22 cellular contexts compared by ENCODE assay signal in genomic region chr5:157485340-157485739, GRCh38. TPM values are rescaled to one million over a fixed set of nuclear protein-coding genes. Genes with fewer than 3 reads are reported as not detected.
DNase-seq lines count a peak whose midpoint lies in the region; ATAC-seq and TF ChIP-seq lines count a peak whose summit lies in the region.
"Had no signal": no experiment of that assay in that cellular context is flagged by ENCODE, and none has a peak within 500 bp of the region (broad histone marks: within the 10 kb centered on the region; RNA-seq: fewer than 3 reads in every experiment).

No MANE protein-coding gene starts in this region.

- TF ChIP-seq EP300 in stomach (IDR thresholded peaks at IDR 0.05): no peak

- POLR2A ChIA-PET in activated CD8-positive, alpha-beta T cell treated with anti-CD3 and anti-CD28 coated beads, Interleukin-2, amount 10 ng/mL, durations not matched to agents 7 days and 5 days (lab: Charles Lee): no interaction called here
- POLR2A ChIA-PET in activated CD8-positive, alpha-beta T cell treated with anti-CD3 and anti-CD28 coated beads for 36 hours (lab: Charles Lee): interaction anchor here (1.4 kb wide), 1 partner anchor 11 kb away, joined by 4 read pairs; no protein-coding TSS in a partner anchor

- peak overlapping the region; percentile 16 for H3K27ac Mint-ChIP-seq in activated CD8-positive, alpha-beta T cell treated with anti-CD3 and anti-CD28 coated beads, Interleukin-2, amount 10 ng/mL, durations not matched to agents 7 days and 5 days
- H3K27ac Mint-ChIP-seq in activated CD8-positive, alpha-beta T cell treated with anti-CD3 and anti-CD28 coated beads for 36 hours: no peak overlapping the region
- H3K27ac Mint-ChIP-seq in HFFc6: peak overlapping the region; percentile 25; the same call in 1 of the 2 replicates
- H3K27ac Mint-ChIP-seq: nephron had no signal

- WGBS in stomach, 5 donors: 73 to 85% (median 83%) methylated on average over 2 of the region's 2 CpGs

- no peak overlapping the region for H3K4me3 ChIP-seq in dorsolateral prefrontal cortex
- no peak overlapping the region for H3K4me3 ChIP-seq in stomach
- H3K4me3 ChIP-seq: uterus had no signal

- no peak for TF ChIP-seq POLR2A in stomach (IDR thresholded peaks at IDR 0.05)

- no peaks in the 10 kb centered on the region for H3K27me3 Mint-ChIP-seq in activated CD8-positive, alpha-beta T cell treated with anti-CD3 and anti-CD28 coated beads, Interleukin-2, amount 10 ng/mL, durations not matched to agents 7 days and 5 days (ENCODE audit: low read depth)
- no peaks in the 10 kb centered on the region for H3K27me3 Mint-ChIP-seq in activated CD8-positive, alpha-beta T cell treated with anti-CD3 and anti-CD28 coated beads for 36 hours
- H3K27me3 Mint-ChIP-seq in HFFc6 (ENCODE audit: insufficient read depth): peaks cover 3% of the 10 kb centered on the region

- peaks cover 0 to 33% (median 12%) of the 10 kb centered on the region in 4 donors for H3K4me1 ChIP-seq in stomach
- H3K4me1 ChIP-seq: parathyroid adenoma, uterus had no signal

- intact Hi-C loops in activated CD8-positive, alpha-beta T cell treated with anti-CD3 and anti-CD28 coated beads for 36 hours (cut with micrococcal nuclease): no loop called here
- intact Hi-C loops in dorsolateral prefrontal cortex (cut with DNase I) (no loop called here), stomach (cut with DNase I; ENCODE audit: low total_unique reads) (no loop called here)

- H3K9me3 ChIP-seq in stomach: no peaks in the 10 kb centered on the region
- H3K9me3 ChIP-seq: uterus had no signal

- TF ChIP-seq CTCF in activated CD8-positive, alpha-beta T cell treated with anti-CD3 and anti-CD28 coated beads for 36 hours (IDR thresholded peaks at IDR 0.05): no peak
- no peak for TF ChIP-seq CTCF in HFFc6 (IDR thresholded peaks at IDR 0.05)
- TF ChIP-seq CTCF in dorsolateral prefrontal cortex (IDR thresholded peaks at IDR 0.05 in 54 of 56, conservative IDR thresholded peaks at IDR 0.05 in 2 of 56; ENCODE audit: low read depth in 1 of 56, partially characterized antibody in 56 of 56): no peak
- TF ChIP-seq CTCF in stomach (IDR thresholded peaks at IDR 0.05): no peak

- H3K36me3 ChIP-seq in stomach: peaks cover 19 to 95% (median 75%) of the 10 kb centered on the region in 4 donors
- H3K36me3 ChIP-seq: uterus had no signal

- no peaks in the 10 kb centered on the region for H3K9me3 Mint-ChIP-seq in activated CD8-positive, alpha-beta T cell treated with anti-CD3 and anti-CD28 coated beads, Interleukin-2, amount 10 ng/mL, durations not matched to agents 7 days and 5 days (ENCODE audit: insufficient read depth)
- no peaks in the 10 kb centered on the region for H3K9me3 Mint-ChIP-seq in activated CD8-positive, alpha-beta T cell treated with anti-CD3 and anti-CD28 coated beads for 36 hours
- no peaks in the 10 kb centered on the region for H3K9me3 Mint-ChIP-seq in HFFc6
- H3K9me3 Mint-ChIP-seq: CD8-positive, alpha-beta T cell had no signal

- no peak overlapping the region for H3K4me3 Mint-ChIP-seq in activated CD8-positive, alpha-beta T cell treated with anti-CD3 and anti-CD28 coated beads, Interleukin-2, amount 10 ng/mL, durations not matched to agents 7 days and 5 days
- H3K4me3 Mint-ChIP-seq in activated CD8-positive, alpha-beta T cell treated with anti-CD3 and anti-CD28 coated beads for 36 hours: no peak overlapping the region
- no peak overlapping the region for H3K4me3 Mint-ChIP-seq in HFFc6
- H3K4me3 Mint-ChIP-seq: CD8-positive, alpha-beta T cell; nephron had no signal

- H3K27me3 ChIP-seq in dorsolateral prefrontal cortex: no peaks in the 10 kb centered on the region
- H3K27me3 ChIP-seq in stomach: no peaks in the 10 kb centered on the region
- H3K27me3 ChIP-seq: uterus had no signal

- no peak for DNase-seq in activated CD8-positive, alpha-beta T cell treated with anti-CD3 and anti-CD28 coated beads, Interleukin-2, amount 10 ng/mL, durations not matched to agents 7 days and 5 days
- no peak for DNase-seq in activated CD8-positive, alpha-beta T cell treated with anti-CD3 and anti-CD28 coated beads for 36 hours
- DNase-seq in HFFc6: no peak
- DNase-seq in dorsolateral prefrontal cortex: no peak
- no peak for DNase-seq in stomach
- no peak for DNase-seq in activated gamma-delta T cell treated with Interleukin-2 at 50 U/mL for 16 hours
- no peak for DNase-seq in superior temporal gyrus (ENCODE audit: extremely low spot score)
- DNase-seq in A172 (ENCODE audit: low spot score): no peak
- DNase-seq: amniotic stem cell; CD8-positive, alpha-beta T cell; dermis blood vessel endothelial cell; DMS53; foreskin melanocyte; islet precursor cell; mesendoderm; NCI-H1105; stimulated activated naive CD8-positive, alpha-beta T cell treated with anti-CD3 and anti-CD28 coated beads, Interleukin-15, Interleukin-2, amounts not matched to agents 100 U/mL and 50 U/mL, for 24 hours; uterus had no signal

- CTCF ChIA-PET in activated CD8-positive, alpha-beta T cell treated with anti-CD3 and anti-CD28 coated beads, Interleukin-2, amount 10 ng/mL, durations not matched to agents 7 days and 5 days (lab: Charles Lee): interaction anchor here (0.9 to 2.3 kb wide), 7 partner anchors 9 to 258 kb away, joined by 3 to 10 read pairs (median 4); partner anchors contain the start of gene LSM11
- CTCF ChIA-PET in activated CD8-positive, alpha-beta T cell treated with anti-CD3 and anti-CD28 coated beads for 36 hours (lab: Charles Lee): interaction anchor here (0.7 to 2.4 kb wide), 9 partner anchors 9 to 258 kb away, joined by 3 to 9 read pairs (median 7); partner anchors contain the start of gene LSM11

- no peak for ATAC-seq in activated CD8-positive, alpha-beta T cell treated with anti-CD3 and anti-CD28 coated beads, Interleukin-2, amount 10 ng/mL, durations not matched to agents 7 days and 5 days
- ATAC-seq in activated CD8-positive, alpha-beta T cell treated with anti-CD3 and anti-CD28 coated beads for 36 hours: no peak
- ATAC-seq: CD8-positive, alpha-beta T cell had no signal

- H3K27ac ChIP-seq in dorsolateral prefrontal cortex (peak overlapping the region in 33 of 59 donors; percentile 2 to 80 (median 52)), stomach (peak overlapping the region in 3 of 5 donors; percentile 7 to 53 (median 34))
- H3K27ac ChIP-seq: epithelial cell of prostate, parathyroid adenoma, uterus, VCaP had no signal

- peaks cover 82% of the 10 kb centered on the region for H3K36me3 Mint-ChIP-seq in activated CD8-positive, alpha-beta T cell treated with anti-CD3 and anti-CD28 coated beads, Interleukin-2, amount 10 ng/mL, durations not matched to agents 7 days and 5 days (ENCODE audit: low read depth)
- peaks cover 8% of the 10 kb centered on the region for H3K36me3 Mint-ChIP-seq in activated CD8-positive, alpha-beta T cell treated with anti-CD3 and anti-CD28 coated beads for 36 hours (ENCODE audit: low read depth)
- peaks cover 33% of the 10 kb centered on the region for H3K36me3 Mint-ChIP-seq in HFFc6 (ENCODE audit: low read depth)

- H3K4me1 Mint-ChIP-seq in activated CD8-positive, alpha-beta T cell treated with anti-CD3 and anti-CD28 coated beads, Interleukin-2, amount 10 ng/mL, durations not matched to agents 7 days and 5 days (ENCODE audit: low read depth): peaks cover 47% of the 10 kb centered on the region
- H3K4me1 Mint-ChIP-seq in activated CD8-positive, alpha-beta T cell treated with anti-CD3 and anti-CD28 coated beads for 36 hours (ENCODE audit: low read depth): peaks cover 10% of the 10 kb centered on the region
- no peaks in the 10 kb centered on the region for H3K4me1 Mint-ChIP-seq in HFFc6 (ENCODE audit: low read depth)
- H3K4me1 Mint-ChIP-seq: nephron had no signal

RNA-seq across cellular contexts. Expression of gene NIPAL4, which starts 25.3 kb away (rescaled TPM):
- total RNA-seq in activated CD8-positive, alpha-beta T cell treated with anti-CD3 and anti-CD28 coated beads, Interleukin-2, amount 10 ng/mL, durations not matched to agents 7 days and 5 days: not detected
- under 1 TPM; 0.29 to 0.72 TPM for total RNA-seq in activated CD8-positive, alpha-beta T cell treated with anti-CD3 and anti-CD28 coated beads for 36 hours
- total RNA-seq in HFFc6 (2021; fragmentation: NEBNext Ultra II Directional; extraction: Animal tissue kit (Norgen Biotek cat#: 25700)): under 1 TPM; 0.14 to 0.38 (median 0.22) TPM
- 10 to 100 TPM in 26 of 120 experiments, 1 to 10 TPM in 91, under 1 TPM in 3; 0.45 to 25.9 (median 6.0) TPM for total RNA-seq in dorsolateral prefrontal cortex
- total RNA-seq in stomach: 1 to 10 TPM in 3 of 5 donors, under 1 TPM in 1, not detected in 1; 0.58 to 8.3 (median 4.6) TPM
- polyA plus RNA-seq in stomach: 1 to 10 TPM in 2 of 3 donors, under 1 TPM in 1; 0.19 to 4.0 (median 1.2) TPM
- 1.2 and 1.5 TPM in 2 replicates for total RNA-seq in A172 (2014; rRNA removed; shearing (Covaris generic))
- total RNA-seq: dermis blood vessel endothelial cell had no signal
